ENCODE assay signal across 26 cellular contexts in the genomic region with DNA sequence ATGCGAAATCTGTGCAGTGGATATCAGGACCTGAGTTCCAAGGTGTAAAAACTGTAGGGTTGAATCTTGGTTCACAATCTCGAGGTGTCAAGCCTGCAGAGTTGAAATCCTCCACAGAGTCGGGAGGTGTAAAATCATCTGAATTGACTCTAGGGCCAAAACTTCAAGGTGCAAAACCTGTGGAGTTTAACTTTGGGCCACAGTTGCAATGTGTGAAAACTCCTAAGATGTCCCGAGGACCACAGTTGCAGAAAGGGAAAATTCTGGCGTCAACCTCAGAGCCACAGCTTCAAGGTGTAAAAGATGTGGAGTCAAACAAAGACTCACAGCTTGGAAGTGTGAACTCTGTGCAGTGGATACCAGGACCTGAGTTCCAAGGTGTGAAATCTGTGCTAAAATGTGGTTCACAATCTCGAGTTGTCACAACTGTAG. TPM values are rescaled to one million over a fixed set of nuclear protein-coding genes. Genes with fewer than 3 reads are reported as not detected.
DNase-seq lines count a peak whose midpoint lies in the region; ATAC-seq, FAIRE-seq and TF ChIP-seq lines count a peak whose summit lies in the region.
"Had no signal": no experiment of that assay in that cellular context is flagged by ENCODE, and none has a peak within 500 bp of the region (broad histone marks: within the 10 kb centered on the region; RNA-seq: fewer than 3 reads in every experiment).

No MANE protein-coding gene starts in this region.

- H3K23ac ChIP-seq in mesendoderm (ENCODE audit: low read length) = no peak overlapping the region

- H3K4me2 ChIP-seq in GM12878 (ENCODE audit: control insufficient read depth, insufficient read depth) (no peak overlapping the region), mesendoderm (ENCODE audit: low read length) (no peak overlapping the region)
- H3K4me2 ChIP-seq: GM23338 had no signal

- H3K9me3 ChIP-seq in GM12878 (replicated peaks; ENCODE audit: control insufficient read depth, insufficient read depth, low read length) = no peaks in the 10 kb centered on the region; the same call in 2 of the 3 replicates

- H3K4me1 Mint-ChIP-seq in stimulated activated effector memory CD8-positive, alpha-beta T cell treated with anti-CD3 and anti-CD28 coated beads, Interleukin-12 subunit alpha, Interleukin-12 subunit beta, amount 100 ng/mL, for 72 hours = peaks cover 10% of the 10 kb centered on the region
- H3K4me1 Mint-ChIP-seq: GM23338, H9 had no signal

- CTCF ChIA-PET in GM12878 (lab: Yijun Ruan, JAX) = interaction anchor here (0.8 kb wide), 1 partner anchor 12 kb away, joined by 4 read pairs; no protein-coding TSS in a partner anchor

- no peak overlapping the region for H3K9ac ChIP-seq in GM12878 (ENCODE audit: control insufficient read depth, insufficient read depth, low read length)
- H3K9ac ChIP-seq in mesendoderm (ENCODE audit: low read length) = no peak overlapping the region

- TF ChIP-seq POLR2A in GM12878 (IDR thresholded peaks at IDR 0.05; ENCODE audit: low read depth, low read length) = no peak

- FAIRE-seq in GM12878 (lab: Jason Lieb, UNC) = no peak
- FAIRE-seq: GM12892, HepG2 had no signal

- SMC1A ChIA-PET in GM12878 (lab: Charles Lee; ENCODE audit: uncharacterized antibody, unreplicated experiment) = interaction anchor here (0.9 kb wide), 1 partner anchor 9 kb away, joined by 3 read pairs; a partner anchor contains a TSS

- 27% methylated on average over 6 of the region's 6 CpGs for WGBS in GM12878 (ENCODE audit: insufficient coverage, insufficient replicate concordance, low lambda C conversion rate, missing lambda C conversion rate)
- WGBS in mesendoderm (ENCODE audit: extremely low coverage, insufficient coverage, low lambda C conversion rate) = no CpG with 5 or more reads among the region's 6 CpGs

- no peak overlapping the region for H2BK5ac ChIP-seq in mesendoderm (ENCODE audit: low read length)

- no peaks in the 10 kb centered on the region for H4K20me1 ChIP-seq in GM12878 (ENCODE audit: control insufficient read depth, insufficient read depth)

- H3K36me3 Mint-ChIP-seq in stimulated activated effector memory CD8-positive, alpha-beta T cell treated with anti-CD3 and anti-CD28 coated beads, Interleukin-12 subunit alpha, Interleukin-12 subunit beta, amount 100 ng/mL, for 72 hours = no peaks in the 10 kb centered on the region

- H3K4ac ChIP-seq in mesendoderm (ENCODE audit: low read depth, low read length) = no peak overlapping the region

- in situ Hi-C loops in GM12878 (cut with MboI) = no loop called here

- RAD21 ChIA-PET in GM12878 (lab: Charles Lee; ENCODE audit: unreplicated experiment) = interaction anchor here (0.5 kb wide), 1 partner anchor 1532 kb away, joined by 3 read pairs; no protein-coding TSS in a partner anchor

- no peaks in the 10 kb centered on the region for H3K79me2 ChIP-seq in GM12878 (ENCODE audit: control insufficient read depth, insufficient read depth, low read length)
- no peaks in the 10 kb centered on the region for H3K79me2 ChIP-seq in mesendoderm (ENCODE audit: control insufficient read depth, insufficient read depth, low read length)

- no TSS peak for BruUV-seq in GM12878 (replicated peaks; lab: Mats Ljungman, UMichigan)

- no peak overlapping the region for H2BK15ac ChIP-seq in mesendoderm (replicated peaks; ENCODE audit: low read depth)

- peak; percentile 12 for DNase-seq in activated gamma-delta T cell treated with Interleukin-2 at 50 U/mL for 16 hours
- DNase-seq in activated gamma-delta T cell (lab: John Stamatoyannopoulos, UW) = no peak
- no peak for DNase-seq in GM12878 (ENCODE audit: low read depth, low spot score)
- DNase-seq in mesendoderm = peak; percentile 19
- DNase-seq in stimulated activated effector memory CD8-positive, alpha-beta T cell treated with anti-CD3 and anti-CD28 coated beads, Interleukin-12 subunit alpha, Interleukin-12 subunit beta, amount 100 ng/mL, for 72 hours (ENCODE audit: low spot score in 2 of 2) = peak in 1 of 2 donors; percentile 53
- no peak for DNase-seq in OCI-M1 (lab: John Stamatoyannopoulos, UW)
- no peak for DNase-seq in left colon
- DNase-seq in NCI-H774 (lab: John Stamatoyannopoulos, UW) = no peak
- DNase-seq: 8988T, ACHN, Calu3, DMS79 treated with DMSO at 0.1 percent for 48 hours, GF-D8, H9, HFFc6, MV-4-11, NCI-H1105, NCI-H1436 treated with DMSO at 0.1 percent for 48 hours, NCI-H187 treated with DMSO at 0.1 percent for 48 hours, NCI-H2171 treated with DMSO at 0.1 percent for 48 hours, NCI-H345, NCI-H510A treated with DMSO at 0.1 percent for 48 hours, Right ventricle myocardium superior had no signal

- H3K4me3 ChIP-seq in GM12878 (no peak overlapping the region), mesendoderm (ENCODE audit: low read length) (no peak overlapping the region)
- H3K4me3 ChIP-seq: GM23338 had no signal

- no peak overlapping the region for H2AFZ ChIP-seq in GM12878 (ENCODE audit: control insufficient read depth, low read depth, low read length)
- H2AFZ ChIP-seq: GM23338 had no signal

- no peak overlapping the region for H2BK120ac ChIP-seq in mesendoderm (ENCODE audit: low read depth, low read length)

- ATAC-seq in GM12878 = no peak
- peak; percentile 70 for ATAC-seq in stimulated activated effector memory CD8-positive, alpha-beta T cell treated with anti-CD3 and anti-CD28 coated beads, Interleukin-12 subunit alpha, Interleukin-12 subunit beta, amount 100 ng/mL, for 72 hours
- ATAC-seq in left colon = no peak
- ATAC-seq: GM23338, HepG2 had no signal

- H3K4me1 ChIP-seq in GM12878 (ENCODE audit: control insufficient read depth, insufficient read depth, low read length) (no peaks in the 10 kb centered on the region), mesendoderm (ENCODE audit: control insufficient read depth, low read depth, low read length) (no peaks in the 10 kb centered on the region)

- no peak overlapping the region for H3K4me3 Mint-ChIP-seq in stimulated activated effector memory CD8-positive, alpha-beta T cell treated with anti-CD3 and anti-CD28 coated beads, Interleukin-12 subunit alpha, Interleukin-12 subunit beta, amount 100 ng/mL, for 72 hours
- H3K4me3 Mint-ChIP-seq: GM23338, H9, HFFc6 had no signal

- no peak overlapping the region for H2AK5ac ChIP-seq in mesendoderm (ENCODE audit: low read length)

- no peaks in the 10 kb centered on the region for H3K36me3 ChIP-seq in GM12878 (ENCODE audit: control insufficient read depth in 2 of 2, insufficient read depth in 2 of 2, low read length in 1 of 2)
- H3K36me3 ChIP-seq in mesendoderm (ENCODE audit: control insufficient read depth, insufficient read depth, low read length) = no peaks in the 10 kb centered on the region

- no peaks in the 10 kb centered on the region for H3K79me1 ChIP-seq in mesendoderm (ENCODE audit: low read length)

- POLR2A ChIA-PET in GM12878 (lab: Charles Lee) = no interaction called here

- no peak overlapping the region for H3K56ac ChIP-seq in mesendoderm (ENCODE audit: low read length)

- intact Hi-C loops in GM12878 (cut with micrococcal nuclease; ENCODE audit: unreplicated experiment) (no loop called here), left colon (cut with DNase I, micrococcal nuclease) (no loop called here)

- no peak for TF ChIP-seq CTCF in GM12878 (IDR thresholded peaks at IDR 0.05 in 2 of 3, conservative IDR thresholded peaks at IDR 0.05 in 1 of 3; ENCODE audit: control insufficient read depth in 2 of 3, extremely low read depth in 1 of 3, insufficient read depth in 1 of 3, low read depth in 3 of 3, low read length in 3 of 3)

- no peak overlapping the region for H4K8ac ChIP-seq in mesendoderm (ENCODE audit: low read depth, low read length)

- H3K27me3 ChIP-seq in GM12878 (replicated peaks in 1 of 2; ENCODE audit: control insufficient read depth in 2 of 2, insufficient read depth in 2 of 2, low read length in 1 of 2) = 0 out of 4 replicates have a peak, but pooled peaks cover 0 to 2% of the 10 kb centered on the region in 2 experiments
- no peaks in the 10 kb centered on the region for H3K27me3 ChIP-seq in mesendoderm (ENCODE audit: insufficient read depth, low read length, poor library complexity)

- no peak overlapping the region for H4K5ac ChIP-seq in mesendoderm (ENCODE audit: low read length)

- no peak overlapping the region for H3K27ac Mint-ChIP-seq in stimulated activated effector memory CD8-positive, alpha-beta T cell treated with anti-CD3 and anti-CD28 coated beads, Interleukin-12 subunit alpha, Interleukin-12 subunit beta, amount 100 ng/mL, for 72 hours
- H3K27ac Mint-ChIP-seq: GM23338, H9, HFFc6 had no signal

- no peak overlapping the region for H3K18ac ChIP-seq in mesendoderm (ENCODE audit: low read length)

- H3K27ac ChIP-seq in GM12878 (ENCODE audit: control insufficient read depth, insufficient read depth) = no peak overlapping the region
- no peak overlapping the region for H3K27ac ChIP-seq in mesendoderm (ENCODE audit: low read depth, low read length)

- no peak for TF ChIP-seq RAD21 in GM12878 (IDR thresholded peaks at IDR 0.05; ENCODE audit: insufficient read depth, low read depth, low read length)

- no peak for TF ChIP-seq EP300 in GM12878 (IDR thresholded peaks at IDR 0.05; ENCODE audit: borderline replicate concordance in 1 of 2, control insufficient read depth in 1 of 2, low read depth in 2 of 2, low read length in 2 of 2)

- H3K9me3 Mint-ChIP-seq in stimulated activated effector memory CD8-positive, alpha-beta T cell treated with anti-CD3 and anti-CD28 coated beads, Interleukin-12 subunit alpha, Interleukin-12 subunit beta, amount 100 ng/mL, for 72 hours = no peaks in the 10 kb centered on the region

RNA-seq across cellular contexts. Expression of a gene that starts 9.8 kb away (rescaled TPM):
- 171 and 172 TPM in 2 replicates for total RNA-seq in GM12878 (2013; cell fraction: nucleolus; rRNA removed)
- total RNA-seq in GM12878 (2014; rRNA removed) = 24.6 and 32.2 TPM in 2 replicates
- total RNA-seq in GM12878 (2014; rRNA removed; fragmentation: Illumina TruSeq; extraction: Trizol) = 30.8 and 33.4 TPM in 2 replicates
- 28.9 and 31.7 TPM in 2 replicates for total RNA-seq in GM12878 (2021)
- polyA plus RNA-seq in GM12878 (2011; ENCODE audit: low read depth) = 14.6 TPM
- polyA plus RNA-seq in GM12878 (2011; rRNA removed) = 61.9 and 83.4 TPM in 2 replicates
- polyA plus RNA-seq in GM12878 (2011; cell fraction: cytosol; rRNA removed) = 34.9 and 53.0 TPM in 2 replicates
- 91.1 and 106 TPM in 2 replicates for polyA plus RNA-seq in GM12878 (2011; cell fraction: nucleus; rRNA removed)
- 16.7 and 19.8 TPM in 2 replicates for polyA plus RNA-seq in GM12878 (2012)
- polyA plus RNA-seq in GM12878 (2014; fragmentation: Illumina TruSeq; extraction: Trizol) = 50.3 and 78.6 TPM in 2 replicates
- polyA plus RNA-seq in GM12878 (2014; fragmentation: Nextera tagmentation; extraction: Ambion mirVana) = 10 to 100 TPM; 14.1 to 21.2 TPM
- 29.8 and 32.5 TPM in 2 replicates for polyA plus RNA-seq in GM12878 (2014; rRNA removed)
- polyA plus RNA-seq in GM12878 (2016; fragmentation: Nextera tagmentation; extraction: Ambion mirVana) = 10 to 100 TPM; 29.3 to 31.6 TPM
- 41.3 and 45.0 TPM in 2 replicates for polyA minus RNA-seq in GM12878 (2011; rRNA and poly(A)+ RNA removed)
- polyA minus RNA-seq in GM12878 (2011; cell fraction: cytosol; rRNA and poly(A)+ RNA removed) = 8.3 and 11.2 TPM in 2 replicates
- polyA minus RNA-seq in GM12878 (2011; cell fraction: nucleus; rRNA and poly(A)+ RNA removed) = 25.6 and 30.3 TPM in 2 replicates
- 25.1 TPM for polyA plus RNA-seq in mesendoderm (2013, experiment 1 of 2)
- 26.0 TPM for polyA plus RNA-seq in mesendoderm (2013, experiment 2 of 2)
- 10 to 100 TPM; 10.7 to 14.9 TPM for total RNA-seq in left colon

RNA-seq across cellular contexts. Expression of a gene that starts 55.8 kb away (rescaled TPM):
- total RNA-seq in GM12878 (2013; cell fraction: nucleolus; rRNA removed) = 1.6 and 2.8 TPM in 2 replicates
- total RNA-seq in GM12878 (2014; rRNA removed) = 0.34 and 1.0 TPM in 2 replicates
- total RNA-seq in GM12878 (2014; rRNA removed; fragmentation: Illumina TruSeq; extraction: Trizol) = 0.67 and 0.97 TPM in 2 replicates
- 0.49 and 0.53 TPM in 2 replicates for total RNA-seq in GM12878 (2021)
- 0.54 TPM for polyA plus RNA-seq in GM12878 (2011; ENCODE audit: low read depth)
- polyA plus RNA-seq in GM12878 (2011; rRNA removed) = 1.2 and 2.0 TPM in 2 replicates
- polyA plus RNA-seq in GM12878 (2011; cell fraction: cytosol; rRNA removed) = 0.31 and 0.37 TPM in 2 replicates
- polyA plus RNA-seq in GM12878 (2011; cell fraction: nucleus; rRNA removed) = 1.3 and 1.5 TPM in 2 replicates
- 0.66 and 1.5 TPM in 2 replicates for polyA plus RNA-seq in GM12878 (2012)
- polyA plus RNA-seq in GM12878 (2014; fragmentation: Illumina TruSeq; extraction: Trizol) = 0.97 and 1.3 TPM in 2 replicates
- under 1 TPM; 0.37 to 0.38 TPM for polyA plus RNA-seq in GM12878 (2014; fragmentation: Nextera tagmentation; extraction: Ambion mirVana)
- 0.48 and 0.85 TPM in 2 replicates for polyA plus RNA-seq in GM12878 (2014; rRNA removed)
- polyA plus RNA-seq in GM12878 (2016; fragmentation: Nextera tagmentation; extraction: Ambion mirVana) = under 1 TPM; 0.59 to 0.84 TPM
- 0.82 and 1.0 TPM in 2 replicates for polyA minus RNA-seq in GM12878 (2011; rRNA and poly(A)+ RNA removed)
- polyA minus RNA-seq in GM12878 (2011; cell fraction: cytosol; rRNA and poly(A)+ RNA removed) = 0.94 TPM in 1 of 2 replicates, not detected in the other
- polyA minus RNA-seq in GM12878 (2011; cell fraction: nucleus; rRNA and poly(A)+ RNA removed) = 1.1 and 2.6 TPM in 2 replicates
- 1.9 TPM for polyA plus RNA-seq in mesendoderm (2013, experiment 1 of 2)
- polyA plus RNA-seq in mesendoderm (2013, experiment 2 of 2) = 1.7 TPM
- total RNA-seq in left colon = 1 to 10 TPM; 2.5 to 2.9 TPM

RNA-seq across cellular contexts. Expression of a gene that starts 55.8 kb away (rescaled TPM):
- 21.0 and 21.7 TPM in 2 replicates for total RNA-seq in GM12878 (2013; cell fraction: nucleolus; rRNA removed)
- total RNA-seq in GM12878 (2014; rRNA removed) = 36.9 and 39.3 TPM in 2 replicates
- total RNA-seq in GM12878 (2014; rRNA removed; fragmentation: Illumina TruSeq; extraction: Trizol) = 39.0 and 39.8 TPM in 2 replicates
- 32.1 and 38.8 TPM in 2 replicates for total RNA-seq in GM12878 (2021)
- 32.6 TPM for polyA plus RNA-seq in GM12878 (2011; ENCODE audit: low read depth)
- 71.6 and 80.2 TPM in 2 replicates for polyA plus RNA-seq in GM12878 (2011; rRNA removed)
- 37.7 and 40.9 TPM in 2 replicates for polyA plus RNA-seq in GM12878 (2011; cell fraction: cytosol; rRNA removed)
- polyA plus RNA-seq in GM12878 (2011; cell fraction: nucleus; rRNA removed) = 27.2 and 29.9 TPM in 2 replicates
- polyA plus RNA-seq in GM12878 (2012) = 33.0 and 33.1 TPM in 2 replicates
- 55.3 and 62.2 TPM in 2 replicates for polyA plus RNA-seq in GM12878 (2014; fragmentation: Illumina TruSeq; extraction: Trizol)
- 100 to 1,000 TPM in 1 of 2 experiments, 10 to 100 TPM in 1; 89.5 to 108 TPM for polyA plus RNA-seq in GM12878 (2014; fragmentation: Nextera tagmentation; extraction: Ambion mirVana)
- 36.3 and 41.0 TPM in 2 replicates for polyA plus RNA-seq in GM12878 (2014; rRNA removed)
- polyA plus RNA-seq in GM12878 (2016; fragmentation: Nextera tagmentation; extraction: Ambion mirVana) = 10 to 100 TPM; 65.4 to 69.4 TPM
- 43.0 and 56.9 TPM in 2 replicates for polyA minus RNA-seq in GM12878 (2011; rRNA and poly(A)+ RNA removed)
- 19.2 and 21.0 TPM in 2 replicates for polyA minus RNA-seq in GM12878 (2011; cell fraction: cytosol; rRNA and poly(A)+ RNA removed)
- 22.2 and 32.7 TPM in 2 replicates for polyA minus RNA-seq in GM12878 (2011; cell fraction: nucleus; rRNA and poly(A)+ RNA removed)
- 42.1 TPM for polyA plus RNA-seq in mesendoderm (2013, experiment 1 of 2)
- 42.1 TPM for polyA plus RNA-seq in mesendoderm (2013, experiment 2 of 2)
- total RNA-seq in left colon = 10 to 100 TPM; 20.7 to 24.2 TPM

Comparison
In these comparisons a context has a peak if more than half of its experiments do, and no peak if none do; other contexts are left out.
1. DNase-seq: peak in activated gamma-delta T cell treated with Interleukin-2 at 50 U/mL for 16 hours (single experiment) and mesendoderm (single experiment); none in activated gamma-delta T cell (single experiment), GM12878 (single experiment), OCI-M1 (single experiment), left colon (0 of 2) and NCI-H774 (single experiment).